8 cellular contexts compared by ENCODE assay signal in the genomic region with DNA sequence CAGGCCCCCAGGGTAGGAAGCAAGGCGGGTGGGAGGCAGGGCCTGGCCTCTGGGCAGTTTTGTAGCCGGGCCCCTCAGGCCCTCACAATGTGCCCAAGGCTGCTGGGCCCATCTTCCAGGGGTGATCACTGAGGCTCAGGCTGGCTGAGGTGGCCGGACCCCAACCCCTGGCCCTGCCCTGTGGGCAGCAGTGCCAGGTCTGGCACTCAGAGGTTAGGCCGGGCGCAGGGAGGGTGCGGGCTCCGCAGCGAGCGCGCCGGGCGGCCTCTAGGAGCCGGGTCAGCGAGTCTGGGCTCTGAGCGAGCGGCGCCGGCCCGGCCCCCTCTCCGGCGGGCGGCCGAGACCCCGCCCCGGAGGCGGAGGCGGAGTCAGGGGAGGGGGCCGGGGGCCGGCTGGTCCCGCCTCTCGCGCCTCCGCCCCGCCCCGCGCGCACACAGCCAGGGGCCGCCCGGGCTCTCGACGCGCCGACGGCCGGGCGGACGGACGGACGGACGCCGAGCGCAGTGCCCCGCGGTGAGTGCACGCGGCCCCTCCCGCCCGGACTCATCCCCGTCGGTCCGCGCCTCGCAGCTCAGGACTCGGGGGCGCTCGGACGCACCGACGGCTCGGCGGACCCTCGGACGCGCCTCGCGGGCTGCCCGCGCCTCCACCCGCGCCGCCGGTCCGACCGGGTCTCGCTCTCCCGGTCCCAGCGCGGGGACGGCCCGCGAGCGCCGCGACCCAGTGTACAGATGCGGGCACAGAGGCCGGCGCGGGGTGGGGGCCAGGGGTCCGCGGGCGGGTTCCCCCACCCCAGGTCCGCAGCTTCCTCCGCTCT. TPM values are rescaled to one million over a fixed set of nuclear protein-coding genes. Genes with fewer than 3 reads are reported as not detected.
DNase-seq lines count a peak whose midpoint lies in the region; ATAC-seq and TF ChIP-seq lines count a peak whose summit lies in the region.

A gene (plus strand): TSS at position 430 of the 817 bp plus-strand sequence. CDS start 21,231 bp downstream, outside the sequence.

- no peak within 1 kb of the TSS for H3K27ac ChIP-seq in ACC112 (ENCODE audit: low read depth, low read length)

- no peaks in the 10 kb centered on the region for H3K79me2 ChIP-seq in ACC112 (ENCODE audit: control insufficient read depth, insufficient read depth, low read length, unreplicated experiment)

- peak within 1 kb of the TSS; percentile 83 for H3K27ac Mint-ChIP-seq in HFFc6
- H3K27ac Mint-ChIP-seq in brain, result peak within 1 kb of the TSS in 4 of 5 experiments; percentile 3 to 61 (median 14)
- H3K27ac Mint-ChIP-seq in stimulated activated naive CD8-positive, alpha-beta T cell treated with anti-CD3 and anti-CD28 coated beads, Interleukin-15, amount 100 ng/mL, for 72 hours, result peak within 1 kb of the TSS in 1 of 2 donors; percentile 29

- no peaks in the 10 kb centered on the region for H3K36me3 Mint-ChIP-seq in HFFc6 (ENCODE audit: low read depth)
- H3K36me3 Mint-ChIP-seq in brain, result no peaks in the 10 kb centered on the region

- no peaks in the 10 kb centered on the region for H3K9me3 Mint-ChIP-seq in HFFc6
- H3K9me3 Mint-ChIP-seq in brain, result peaks cover 0 to 2% (median 0%) of the 10 kb centered on the region in 5 experiments
- no peaks in the 10 kb centered on the region for H3K9me3 Mint-ChIP-seq in stimulated activated naive CD8-positive, alpha-beta T cell treated with anti-CD3 and anti-CD28 coated beads, Interleukin-15, amount 100 ng/mL, for 72 hours

- peaks cover 45% of the 10 kb centered on the region for H3K4me1 ChIP-seq in ACC112 (ENCODE audit: control insufficient read depth, insufficient read depth, low read length, unreplicated experiment)

- H3K36me3 ChIP-seq in ACC112 (ENCODE audit: insufficient read depth, low read length), result no peaks in the 10 kb centered on the region

- no peak for ATAC-seq in stimulated activated naive CD8-positive, alpha-beta T cell treated with anti-CD3 and anti-CD28 coated beads, Interleukin-15, amount 100 ng/mL, for 72 hours
- ATAC-seq in GM18511 (IDR thresholded peaks at IDR 0.05; ENCODE audit: unreplicated experiment) (no peak), GM18873 (IDR thresholded peaks at IDR 0.05; ENCODE audit: low FRiP score, unreplicated experiment) (no peak)

- peak within 1 kb of the TSS; percentile 71 for H2AFZ ChIP-seq in ACC112 (ENCODE audit: low read length, unreplicated experiment)

- H3K4me1 Mint-ChIP-seq in HFFc6 (ENCODE audit: low read depth) (peaks cover 64% of the 10 kb centered on the region), brain (peaks cover 32% of the 10 kb centered on the region)
- H3K4me1 Mint-ChIP-seq in stimulated activated naive CD8-positive, alpha-beta T cell treated with anti-CD3 and anti-CD28 coated beads, Interleukin-15, amount 100 ng/mL, for 72 hours, result peaks cover 83% of the 10 kb centered on the region

- H3K4me3 Mint-ChIP-seq in HFFc6 (peak within 1 kb of the TSS; percentile 81), brain (peak within 1 kb of the TSS; percentile 73 to 81 (median 80))
- peak within 1 kb of the TSS; percentile 73 to 74 for H3K4me3 Mint-ChIP-seq in stimulated activated naive CD8-positive, alpha-beta T cell treated with anti-CD3 and anti-CD28 coated beads, Interleukin-15, amount 100 ng/mL, for 72 hours

- DNase-seq in HFFc6 (no peak), iris pigment epithelial cell (ENCODE audit: low read depth) (peak; percentile 30), kidney glomerular epithelial cell (lab: John Stamatoyannopoulos, UW) (no peak)
- DNase-seq in stimulated activated naive CD8-positive, alpha-beta T cell treated with anti-CD3 and anti-CD28 coated beads, Interleukin-15, amount 100 ng/mL, for 72 hours, result no peak

- peak within 1 kb of the TSS; percentile 76 for H3K4me3 ChIP-seq in ACC112 (ENCODE audit: low read depth, low read length)

- no peaks in the 10 kb centered on the region; the same call in 1 of the 2 replicates for H3K27me3 Mint-ChIP-seq in HFFc6 (ENCODE audit: insufficient read depth)
- peaks cover 36% of the 10 kb centered on the region for H3K27me3 Mint-ChIP-seq in brain
- H3K27me3 Mint-ChIP-seq in stimulated activated naive CD8-positive, alpha-beta T cell treated with anti-CD3 and anti-CD28 coated beads, Interleukin-15, amount 100 ng/mL, for 72 hours, result peaks cover 88% of the 10 kb centered on the region

- TF ChIP-seq CTCF in HFFc6 (IDR thresholded peaks at IDR 0.05), result no peak
- TF ChIP-seq CTCF in brain (conservative IDR thresholded peaks at IDR 0.05), result no peak

- no peaks in the 10 kb centered on the region for H3K27me3 ChIP-seq in ACC112 (ENCODE audit: insufficient read depth, low read length)

RNA-seq across cellular contexts. Expression of the gene that starts here (rescaled TPM):
- total RNA-seq in HFFc6 (2021; fragmentation: NEBNext Ultra II Directional; extraction: Animal tissue kit (Norgen Biotek cat#: 25700)), result 10 to 100 TPM; 55.7 to 84.5 (median 69.4) TPM
- polyA plus RNA-seq in brain (ENCODE audit: insufficient read depth, low read depth, low replicate concordance), result 3.6 TPM
